23 cellular contexts compared by ENCODE assay signal in the genomic region with DNA sequence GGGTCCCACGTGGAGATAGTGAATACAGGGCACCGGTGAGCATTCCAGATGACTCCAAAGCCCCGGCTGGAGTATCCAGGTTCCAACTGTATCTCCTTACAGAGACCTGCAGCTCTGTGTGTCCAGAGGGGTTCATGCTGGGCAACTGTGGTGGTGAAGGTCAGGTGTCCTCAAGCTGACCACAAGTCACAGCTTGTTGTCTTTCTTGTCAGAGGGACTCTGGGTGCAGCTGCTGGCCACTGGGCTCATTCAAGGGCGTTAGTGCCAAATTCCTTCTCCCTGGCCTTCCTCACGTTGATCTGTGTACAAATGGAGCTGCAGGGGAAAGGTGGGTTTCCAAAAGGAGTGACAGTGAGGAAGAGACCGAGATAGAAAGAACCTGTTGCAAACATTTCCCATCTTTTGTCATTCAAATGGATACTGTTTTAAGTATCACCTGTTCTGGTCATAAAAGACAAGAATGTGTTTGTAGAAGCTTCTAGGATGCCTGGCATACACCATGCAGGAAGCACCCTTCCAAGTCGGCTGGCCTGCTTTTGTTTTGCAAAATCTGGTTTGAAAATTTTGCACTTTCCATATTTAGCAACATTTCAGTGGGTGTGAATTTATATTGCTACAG. TPM values are rescaled to one million over a fixed set of nuclear protein-coding genes. Genes with fewer than 3 reads are reported as not detected.
"Had no signal": no experiment of that assay in that cellular context is flagged by ENCODE, and none has a peak within 500 bp of the region (broad histone marks: within the 10 kb centered on the region; RNA-seq: fewer than 3 reads in every experiment).

No MANE protein-coding gene starts in this region.

- H3K4me1 ChIP-seq: uterus had no signal

- H3K36me3 ChIP-seq: sigmoid colon, transverse colon, uterus had no signal

- H3K4me3 ChIP-seq: sigmoid colon, transverse colon, uterus had no signal

- H3K9me3 ChIP-seq: sigmoid colon, transverse colon, uterus had no signal

- H3K36me3 Mint-ChIP-seq: activated naive CD4-positive, alpha-beta T cell treated with anti-CD3 and anti-CD28 coated beads, Interleukin-2, amount 50 U/mL, for 24 hours; brain; naive B cell; stimulated activated naive B cell treated with anti-CD40 and anti-IgM and Interleukin-4, amounts not matched to agents 10 μg/mL and 1 μg/mL and 100 μg/mL, for 72 hours had no signal

- DNase-seq: activated CD4-positive, alpha-beta T cell treated with anti-CD3 and anti-CD28 coated beads, Interleukin-2, amount 50 U/mL, for 1 hour; activated CD4-positive, CD25-positive, alpha-beta regulatory T cell treated with anti-CD3 and anti-CD28 coated beads, Interleukin-2, amount 50 U/mL, for 72 hours; activated CD8-positive, alpha-beta T cell treated with anti-CD3 and anti-CD28 coated beads, Interleukin-2, amount 10 ng/mL, durations not matched to agents 7 days and 5 days; activated gamma-delta T cell treated with Interleukin-2 at 50 U/mL for 16 hours; anterior cingulate cortex; dermis blood vessel endothelial cell; effector CD8-positive, alpha-beta T cell; erythroblast; foreskin fibroblast; left ventricle myocardium superior; mammary epithelial cell; naive B cell; nucleus accumbens; sigmoid colon; stimulated activated CD4-positive, alpha-beta T cell treated with anti-CD3 and anti-CD28 coated beads, Interleukin-2, amount 100 ng/mL, for 48 hours; stimulated activated CD8-positive, alpha-beta memory T cell treated with anti-CD3 and anti-CD28 coated beads, Interleukin-4, amount 100 ng/mL, for 48 hours; stimulated activated naive B cell treated with anti-CD40 and anti-IgM and Interleukin-4, amounts not matched to agents 10 μg/mL and 1 μg/mL and 100 μg/mL, for 72 hours; transverse colon; uterus had no signal

- H3K27me3 ChIP-seq: sigmoid colon, transverse colon, uterus had no signal

- H3K27ac ChIP-seq: sigmoid colon, transverse colon, uterus, VCaP had no signal

- H3K27me3 Mint-ChIP-seq: activated naive CD4-positive, alpha-beta T cell treated with anti-CD3 and anti-CD28 coated beads, Interleukin-2, amount 50 U/mL, for 24 hours; naive B cell; stimulated activated naive B cell treated with anti-CD40 and anti-IgM and Interleukin-4, amounts not matched to agents 10 μg/mL and 1 μg/mL and 100 μg/mL, for 72 hours had no signal

- H3K9me3 Mint-ChIP-seq: activated naive CD4-positive, alpha-beta T cell treated with anti-CD3 and anti-CD28 coated beads, Interleukin-2, amount 50 U/mL, for 24 hours; naive B cell; stimulated activated naive B cell treated with anti-CD40 and anti-IgM and Interleukin-4, amounts not matched to agents 10 μg/mL and 1 μg/mL and 100 μg/mL, for 72 hours; T-helper 2 cell treated with Interferon-gamma antibody and Interleukin-4, amounts not matched to agents 5 μg/mL and 100 μg/mL, for 36 hours had no signal

- H3K4me3 Mint-ChIP-seq: activated CD8-positive, alpha-beta T cell treated with anti-CD3 and anti-CD28 coated beads, Interleukin-2, amount 10 ng/mL, durations not matched to agents 7 days and 5 days; activated naive CD4-positive, alpha-beta T cell treated with anti-CD3 and anti-CD28 coated beads, Interleukin-2, amount 50 U/mL, for 24 hours; brain; naive B cell; stimulated activated naive B cell treated with anti-CD40 and anti-IgM and Interleukin-4, amounts not matched to agents 10 μg/mL and 1 μg/mL and 100 μg/mL, for 72 hours; T-helper 2 cell treated with Interferon-gamma antibody and Interleukin-4, amounts not matched to agents 5 μg/mL and 100 μg/mL, for 36 hours had no signal

- H3K27ac Mint-ChIP-seq: activated CD8-positive, alpha-beta T cell treated with anti-CD3 and anti-CD28 coated beads, Interleukin-2, amount 10 ng/mL, durations not matched to agents 7 days and 5 days; activated naive CD4-positive, alpha-beta T cell treated with anti-CD3 and anti-CD28 coated beads, Interleukin-2, amount 50 U/mL, for 24 hours; brain; stimulated activated naive B cell treated with anti-CD40 and anti-IgM and Interleukin-4, amounts not matched to agents 10 μg/mL and 1 μg/mL and 100 μg/mL, for 72 hours; T-helper 2 cell treated with Interferon-gamma antibody and Interleukin-4, amounts not matched to agents 5 μg/mL and 100 μg/mL, for 36 hours had no signal

- H3K4me1 Mint-ChIP-seq: activated naive CD4-positive, alpha-beta T cell treated with anti-CD3 and anti-CD28 coated beads, Interleukin-2, amount 50 U/mL, for 24 hours had no signal

RNA-seq across cellular contexts. Expression of a gene that starts 52.5 kb away (rescaled TPM):
- total RNA-seq: activated CD8-positive, alpha-beta T cell treated with anti-CD3 and anti-CD28 coated beads, Interleukin-2, amount 10 ng/mL, durations not matched to agents 7 days and 5 days; left ventricle myocardium superior had no signal
